1 cellular context compared by ENCODE assay signal in genomic region chr5:131589510-131590348, GRCh38.
TF ChIP-seq lines count a peak whose summit lies in the region.

No MANE protein-coding gene starts in this region.

TF ChIP-seq in SK-N-SH treated with all-trans-retinoic acid at 6 μM for 48 hours, 23 proteins besides CTCF, POLR2A, EP300 and RAD21 (continued from another document):
- TF ChIP-seq ISL1 (CRISPR knock-in tag; IDR thresholded peaks at IDR 0.05) (no peak), OSR1 (CRISPR knock-in tag; IDR thresholded peaks at IDR 0.05) (no peak), CSRNP3 (CRISPR knock-in tag; IDR thresholded peaks at IDR 0.05) (no peak), ESRRG (CRISPR knock-in tag; IDR thresholded peaks at IDR 0.05) (no peak), RARB (CRISPR knock-in tag; IDR thresholded peaks at IDR 0.05) (no peak), TSHZ2 (CRISPR knock-in tag; IDR thresholded peaks at IDR 0.05) (no peak), ZC3H10 (CRISPR knock-in tag; IDR thresholded peaks at IDR 0.05) (no peak), TOX (CRISPR knock-in tag; IDR thresholded peaks at IDR 0.05; ENCODE audit: borderline replicate concordance) (no peak)
- TF ChIP-seq, protein P1, sequence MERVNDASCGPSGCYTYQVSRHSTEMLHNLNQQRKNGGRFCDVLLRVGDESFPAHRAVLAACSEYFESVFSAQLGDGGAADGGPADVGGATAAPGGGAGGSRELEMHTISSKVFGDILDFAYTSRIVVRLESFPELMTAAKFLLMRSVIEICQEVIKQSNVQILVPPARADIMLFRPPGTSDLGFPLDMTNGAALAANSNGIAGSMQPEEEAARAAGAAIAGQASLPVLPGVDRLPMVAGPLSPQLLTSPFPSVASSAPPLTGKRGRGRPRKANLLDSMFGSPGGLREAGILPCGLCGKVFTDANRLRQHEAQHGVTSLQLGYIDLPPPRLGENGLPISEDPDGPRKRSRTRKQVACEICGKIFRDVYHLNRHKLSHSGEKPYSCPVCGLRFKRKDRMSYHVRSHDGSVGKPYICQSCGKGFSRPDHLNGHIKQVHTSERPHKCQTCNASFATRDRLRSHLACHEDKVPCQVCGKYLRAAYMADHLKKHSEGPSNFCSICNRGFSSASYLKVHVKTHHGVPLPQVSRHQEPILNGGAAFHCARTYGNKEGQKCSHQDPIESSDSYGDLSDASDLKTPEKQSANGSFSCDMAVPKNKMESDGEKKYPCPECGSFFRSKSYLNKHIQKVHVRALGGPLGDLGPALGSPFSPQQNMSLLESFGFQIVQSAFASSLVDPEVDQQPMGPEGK (CRISPR knock-in tag; IDR thresholded peaks at IDR 0.05; ENCODE audit: borderline replicate concordance), result no peak
